In the genomic region with DNA sequence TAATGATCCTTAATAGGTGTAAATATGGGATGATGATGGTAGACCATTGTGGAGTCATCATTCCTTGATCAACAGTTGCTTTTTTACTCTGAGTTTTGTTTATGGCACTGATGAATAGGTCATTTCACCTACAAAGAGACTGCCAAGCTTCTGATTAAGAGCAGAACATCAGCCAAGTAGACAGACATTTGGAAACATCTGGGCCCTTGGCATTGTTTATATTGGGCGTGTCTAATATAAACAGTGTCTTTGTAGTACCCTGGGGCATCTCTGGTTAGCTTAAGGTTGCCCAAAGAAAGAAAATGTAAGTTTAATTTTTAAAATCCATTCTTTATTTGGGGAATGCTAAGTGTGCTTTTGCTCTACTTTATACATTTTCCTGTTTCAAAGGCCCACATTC, we compare ENCODE assay signal across 1 cellular context.
TF ChIP-seq lines count a peak whose summit lies in the region.

No MANE protein-coding gene starts in this region.

TF ChIP-seq in GM23338, 12 proteins besides CTCF, POLR2A, EP300 and RAD21 (continued from another document):
- TF ChIP-seq, protein P1, sequence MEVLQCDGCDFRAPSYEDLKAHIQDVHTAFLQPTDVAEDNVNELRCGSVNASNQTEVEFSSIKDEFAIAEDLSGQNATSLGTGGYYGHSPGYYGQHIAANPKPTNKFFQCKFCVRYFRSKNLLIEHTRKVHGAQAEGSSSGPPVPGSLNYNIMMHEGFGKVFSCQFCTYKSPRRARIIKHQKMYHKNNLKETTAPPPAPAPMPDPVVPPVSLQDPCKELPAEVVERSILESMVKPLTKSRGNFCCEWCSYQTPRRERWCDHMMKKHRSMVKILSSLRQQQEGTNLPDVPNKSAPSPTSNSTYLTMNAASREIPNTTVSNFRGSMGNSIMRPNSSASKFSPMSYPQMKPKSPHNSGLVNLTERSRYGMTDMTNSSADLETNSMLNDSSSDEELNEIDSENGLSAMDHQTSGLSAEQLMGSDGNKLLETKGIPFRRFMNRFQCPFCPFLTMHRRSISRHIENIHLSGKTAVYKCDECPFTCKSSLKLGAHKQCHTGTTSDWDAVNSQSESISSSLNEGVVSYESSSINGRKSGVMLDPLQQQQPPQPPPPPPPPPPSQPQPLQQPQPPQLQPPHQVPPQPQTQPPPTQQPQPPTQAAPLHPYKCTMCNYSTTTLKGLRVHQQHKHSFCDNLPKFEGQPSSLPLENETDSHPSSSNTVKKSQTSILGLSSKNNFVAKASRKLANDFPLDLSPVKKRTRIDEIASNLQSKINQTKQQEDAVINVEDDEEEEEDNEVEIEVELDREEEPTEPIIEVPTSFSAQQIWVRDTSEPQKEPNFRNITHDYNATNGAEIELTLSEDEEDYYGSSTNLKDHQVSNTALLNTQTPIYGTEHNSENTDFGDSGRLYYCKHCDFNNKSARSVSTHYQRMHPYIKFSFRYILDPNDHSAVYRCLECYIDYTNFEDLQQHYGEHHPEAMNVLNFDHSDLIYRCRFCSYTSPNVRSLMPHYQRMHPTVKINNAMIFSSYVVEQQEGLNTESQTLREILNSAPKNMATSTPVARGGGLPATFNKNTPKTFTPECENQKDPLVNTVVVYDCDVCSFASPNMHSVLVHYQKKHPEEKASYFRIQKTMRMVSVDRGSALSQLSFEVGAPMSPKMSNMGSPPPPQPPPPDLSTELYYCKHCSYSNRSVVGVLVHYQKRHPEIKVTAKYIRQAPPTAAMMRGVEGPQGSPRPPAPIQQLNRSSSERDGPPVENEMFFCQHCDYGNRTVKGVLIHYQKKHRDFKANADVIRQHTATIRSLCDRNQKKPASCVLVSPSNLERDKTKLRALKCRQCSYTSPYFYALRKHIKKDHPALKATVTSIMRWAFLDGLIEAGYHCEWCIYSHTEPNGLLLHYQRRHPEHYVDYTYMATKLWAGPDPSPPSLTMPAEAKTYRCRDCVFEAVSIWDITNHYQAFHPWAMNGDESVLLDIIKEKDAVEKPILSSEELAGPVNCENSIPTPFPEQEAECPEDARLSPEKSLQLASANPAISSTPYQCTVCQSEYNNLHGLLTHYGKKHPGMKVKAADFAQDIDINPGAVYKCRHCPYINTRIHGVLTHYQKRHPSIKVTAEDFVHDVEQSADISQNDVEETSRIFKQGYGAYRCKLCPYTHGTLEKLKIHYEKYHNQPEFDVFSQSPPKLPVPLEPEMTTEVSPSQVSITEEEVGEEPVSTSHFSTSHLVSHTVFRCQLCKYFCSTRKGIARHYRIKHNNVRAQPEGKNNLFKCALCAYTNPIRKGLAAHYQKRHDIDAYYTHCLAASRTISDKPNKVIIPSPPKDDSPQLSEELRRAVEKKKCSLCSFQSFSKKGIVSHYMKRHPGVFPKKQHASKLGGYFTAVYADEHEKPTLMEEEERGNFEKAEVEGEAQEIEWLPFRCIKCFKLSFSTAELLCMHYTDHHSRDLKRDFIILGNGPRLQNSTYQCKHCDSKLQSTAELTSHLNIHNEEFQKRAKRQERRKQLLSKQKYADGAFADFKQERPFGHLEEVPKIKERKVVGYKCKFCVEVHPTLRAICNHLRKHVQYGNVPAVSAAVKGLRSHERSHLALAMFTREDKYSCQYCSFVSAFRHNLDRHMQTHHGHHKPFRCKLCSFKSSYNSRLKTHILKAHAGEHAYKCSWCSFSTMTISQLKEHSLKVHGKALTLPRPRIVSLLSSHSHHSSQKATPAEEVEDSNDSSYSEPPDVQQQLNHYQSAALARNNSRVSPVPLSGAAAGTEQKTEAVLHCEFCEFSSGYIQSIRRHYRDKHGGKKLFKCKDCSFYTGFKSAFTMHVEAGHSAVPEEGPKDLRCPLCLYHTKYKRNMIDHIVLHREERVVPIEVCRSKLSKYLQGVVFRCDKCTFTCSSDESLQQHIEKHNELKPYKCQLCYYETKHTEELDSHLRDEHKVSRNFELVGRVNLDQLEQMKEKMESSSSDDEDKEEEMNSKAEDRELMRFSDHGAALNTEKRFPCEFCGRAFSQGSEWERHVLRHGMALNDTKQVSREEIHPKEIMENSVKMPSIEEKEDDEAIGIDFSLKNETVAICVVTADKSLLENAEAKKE (CRISPR knock-in tag; IDR thresholded peaks at IDR 0.05): no peak
- TF ChIP-seq CREB1 (CRISPR knock-in tag; IDR thresholded peaks at IDR 0.05; ENCODE audit: low read depth): no peak
